In the genomic region with DNA sequence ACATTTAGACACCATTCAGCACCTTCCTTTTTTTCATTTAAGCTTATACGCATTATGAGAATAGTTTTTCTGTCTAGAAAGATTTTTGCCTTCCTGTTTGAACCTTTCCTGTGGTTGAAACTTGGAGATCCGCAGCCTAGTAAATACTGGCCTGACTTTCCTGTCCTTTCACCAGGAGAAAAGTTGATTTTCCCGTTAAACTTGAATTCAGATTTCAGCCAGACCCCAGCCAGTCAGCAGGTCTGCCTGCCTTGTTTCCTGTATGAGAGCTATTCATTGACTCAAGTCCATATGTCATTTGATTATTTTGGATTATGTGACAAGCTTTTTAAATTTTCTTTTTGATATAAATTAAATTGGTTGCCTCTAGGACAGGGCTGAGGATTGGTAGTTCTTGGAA, we compare ENCODE assay signal across 26 cellular contexts.
DNase-seq lines count a peak whose midpoint lies in the region; ATAC-seq and TF ChIP-seq lines count a peak whose summit lies in the region.
"Had no signal": no experiment of that assay in that cellular context is flagged by ENCODE, and none has a peak within 500 bp of the region (broad histone marks: within the 10 kb centered on the region; RNA-seq: fewer than 3 reads in every experiment).

No MANE protein-coding gene starts in this region.

- TF ChIP-seq CTCF in C4-2B (conservative IDR thresholded peaks at IDR 0.05) (no peak), VCaP (conservative IDR thresholded peaks at IDR 0.05) (no peak), mesothelial cell of epicardium (IDR thresholded peaks at IDR 0.05; ENCODE audit: unreplicated experiment) (no peak)
- TF ChIP-seq CTCF in activated CD8-positive, alpha-beta T cell treated with anti-CD3 and anti-CD28 coated beads for 36 hours (IDR thresholded peaks at IDR 0.05), result no peak

- CTCF ChIA-PET in activated CD8-positive, alpha-beta T cell treated with anti-CD3 and anti-CD28 coated beads for 36 hours (lab: Charles Lee), result no interaction called here

- peaks cover 33% of the 10 kb centered on the region for H3K4me1 Mint-ChIP-seq in mesothelial cell of epicardium
- H3K4me1 Mint-ChIP-seq in activated CD8-positive, alpha-beta T cell treated with anti-CD3 and anti-CD28 coated beads for 36 hours (ENCODE audit: low read depth), result no peaks in the 10 kb centered on the region
- H3K4me1 Mint-ChIP-seq: central memory CD8-positive, alpha-beta T cell; stimulated activated effector memory CD8-positive, alpha-beta T cell treated with anti-CD3 and anti-CD28 coated beads, Interleukin-12 subunit alpha, Interleukin-12 subunit beta, amount 100 ng/mL, for 72 hours had no signal

- H3K27me3 Mint-ChIP-seq in mesothelial cell of epicardium (ENCODE audit: low read depth), result no peaks in the 10 kb centered on the region
- H3K27me3 Mint-ChIP-seq in activated CD8-positive, alpha-beta T cell treated with anti-CD3 and anti-CD28 coated beads for 36 hours, result peaks cover 29% of the 10 kb centered on the region

- peak; percentile 68 for DNase-seq in ELF-1 (ENCODE audit: low read depth, low spot score)
- DNase-seq in mesothelial cell of epicardium (ENCODE audit: low spot score in 2 of 2, unreplicated experiment in 2 of 2), result no peak
- no peak for DNase-seq in NCI-H446 (lab: John Stamatoyannopoulos, UW)
- DNase-seq in activated CD8-positive, alpha-beta memory T cell treated with anti-CD3 and anti-CD28 coated beads, Interleukin-2, amount 50 U/mL, for 4 hours, result no peak
- no peak for DNase-seq in activated CD8-positive, alpha-beta T cell treated with anti-CD3 and anti-CD28 coated beads for 36 hours
- DNase-seq: activated CD4-positive, alpha-beta T cell treated with anti-CD3 and anti-CD28 coated beads, Interleukin-2, amount 50 U/mL, for 48 hours; activated CD8-positive, alpha-beta memory T cell treated with anti-CD3 and anti-CD28 coated beads, Interleukin-2, amount 50 U/mL, for 48 hours; activated naive CD4-positive, alpha-beta T cell treated with Interleukin-2 at 50 U/mL for 16 hours; COR-L47; DND-41; hypothalamus; left cardiac atrium; mammary epithelial cell; NCI-H2227 treated with DMSO at 0.1 percent for 48 hours; SK-N-SH had no signal

- H3K4me3 Mint-ChIP-seq in mesothelial cell of epicardium, result no peak overlapping the region
- no peak overlapping the region for H3K4me3 Mint-ChIP-seq in activated CD8-positive, alpha-beta T cell treated with anti-CD3 and anti-CD28 coated beads for 36 hours
- H3K4me3 Mint-ChIP-seq: activated T-helper 1 cell treated with anti-CD3 and anti-CD28 coated beads, Interleukin-12 subunit alpha, Interleukin-12 subunit beta, Interleukin-2, Interleukin-4 antibody, amounts not matched to agents 30 ng/mL and 10 ng/mL and 1 ng/mL, durations not matched to agents 14 hours and 24 hours and 36 hours; central memory CD8-positive, alpha-beta T cell; natural killer cell treated with Interleukin-12 subunit alpha and Interleukin-12 subunit beta and Interleukin-15 and Interleukin-18, amount 100 ng/mL, for 72 hours; stimulated activated effector memory CD8-positive, alpha-beta T cell treated with anti-CD3 and anti-CD28 coated beads, Interleukin-12 subunit alpha, Interleukin-12 subunit beta, amount 100 ng/mL, for 72 hours; T-helper 1 cell treated with Interleukin-12 subunit alpha and Interleukin-12 subunit beta and Interleukin-4 antibody, amounts not matched to agents 30 μg/mL and 1 μg/mL, for 36 hours had no signal

- no peak for ATAC-seq in GM18517 (IDR thresholded peaks at IDR 0.05; ENCODE audit: unreplicated experiment)
- ATAC-seq in activated CD8-positive, alpha-beta T cell treated with anti-CD3 and anti-CD28 coated beads for 36 hours, result no peak
- ATAC-seq: activated CD4-positive, CD25-positive, alpha-beta regulatory T cell treated with anti-CD3 and anti-CD28 coated beads, Interleukin-2, amount 50 U/mL, for 24 hours; left cardiac atrium; stimulated activated effector memory CD8-positive, alpha-beta T cell treated with anti-CD3 and anti-CD28 coated beads, Interleukin-12 subunit alpha, Interleukin-12 subunit beta, amount 100 ng/mL, for 72 hours had no signal

- H3K27ac ChIP-seq in C4-2B (peak overlapping the region; percentile 70), VCaP (peak overlapping the region; percentile 93)
- H3K27ac ChIP-seq: BLaER1, upper lobe of left lung had no signal

- H3K27ac Mint-ChIP-seq in mesothelial cell of epicardium, result peak overlapping the region; percentile 84
- H3K27ac Mint-ChIP-seq in activated CD8-positive, alpha-beta T cell treated with anti-CD3 and anti-CD28 coated beads for 36 hours, result no peak overlapping the region
- H3K27ac Mint-ChIP-seq: activated T-helper 1 cell treated with anti-CD3 and anti-CD28 coated beads, Interleukin-12 subunit alpha, Interleukin-12 subunit beta, Interleukin-2, Interleukin-4 antibody, amounts not matched to agents 30 ng/mL and 10 ng/mL and 1 ng/mL, durations not matched to agents 14 hours and 24 hours and 36 hours; natural killer cell treated with Interleukin-12 subunit alpha and Interleukin-12 subunit beta and Interleukin-15 and Interleukin-18, amount 100 ng/mL, for 72 hours; stimulated activated effector memory CD8-positive, alpha-beta T cell treated with anti-CD3 and anti-CD28 coated beads, Interleukin-12 subunit alpha, Interleukin-12 subunit beta, amount 100 ng/mL, for 72 hours; T-helper 1 cell treated with Interleukin-12 subunit alpha and Interleukin-12 subunit beta and Interleukin-4 antibody, amounts not matched to agents 30 μg/mL and 1 μg/mL, for 36 hours had no signal

- H3K9me3 Mint-ChIP-seq in mesothelial cell of epicardium, result peaks cover 8% of the 10 kb centered on the region
- peaks cover 3% of the 10 kb centered on the region for H3K9me3 Mint-ChIP-seq in activated CD8-positive, alpha-beta T cell treated with anti-CD3 and anti-CD28 coated beads for 36 hours
- H3K9me3 Mint-ChIP-seq: activated T-helper 1 cell treated with anti-CD3 and anti-CD28 coated beads, Interleukin-12 subunit alpha, Interleukin-12 subunit beta, Interleukin-2, Interleukin-4 antibody, amounts not matched to agents 30 ng/mL and 10 ng/mL and 1 ng/mL, durations not matched to agents 14 hours and 24 hours and 36 hours; central memory CD8-positive, alpha-beta T cell; natural killer cell treated with Interleukin-12 subunit alpha and Interleukin-12 subunit beta and Interleukin-15 and Interleukin-18, amount 100 ng/mL, for 72 hours; T-helper 1 cell treated with Interleukin-12 subunit alpha and Interleukin-12 subunit beta and Interleukin-4 antibody, amounts not matched to agents 30 μg/mL and 1 μg/mL, for 36 hours had no signal

- intact Hi-C loops in activated CD8-positive, alpha-beta T cell treated with anti-CD3 and anti-CD28 coated beads for 36 hours (cut with micrococcal nuclease), result no loop called here

- POLR2A ChIA-PET in activated CD8-positive, alpha-beta T cell treated with anti-CD3 and anti-CD28 coated beads for 36 hours (lab: Charles Lee), result interaction anchor here (0.6 kb wide), 1 partner anchor 1376 kb away, joined by 3 read pairs; no protein-coding TSS in a partner anchor

- H3K36me3 Mint-ChIP-seq in mesothelial cell of epicardium, result peaks cover under 1% of the 10 kb centered on the region
- H3K36me3 Mint-ChIP-seq in activated CD8-positive, alpha-beta T cell treated with anti-CD3 and anti-CD28 coated beads for 36 hours (ENCODE audit: low read depth), result no peaks in the 10 kb centered on the region
- H3K36me3 Mint-ChIP-seq: natural killer cell treated with Interleukin-12 subunit alpha and Interleukin-12 subunit beta and Interleukin-15 and Interleukin-18, amount 100 ng/mL, for 72 hours; stimulated activated effector memory CD8-positive, alpha-beta T cell treated with anti-CD3 and anti-CD28 coated beads, Interleukin-12 subunit alpha, Interleukin-12 subunit beta, amount 100 ng/mL, for 72 hours had no signal
